In the genomic region with DNA sequence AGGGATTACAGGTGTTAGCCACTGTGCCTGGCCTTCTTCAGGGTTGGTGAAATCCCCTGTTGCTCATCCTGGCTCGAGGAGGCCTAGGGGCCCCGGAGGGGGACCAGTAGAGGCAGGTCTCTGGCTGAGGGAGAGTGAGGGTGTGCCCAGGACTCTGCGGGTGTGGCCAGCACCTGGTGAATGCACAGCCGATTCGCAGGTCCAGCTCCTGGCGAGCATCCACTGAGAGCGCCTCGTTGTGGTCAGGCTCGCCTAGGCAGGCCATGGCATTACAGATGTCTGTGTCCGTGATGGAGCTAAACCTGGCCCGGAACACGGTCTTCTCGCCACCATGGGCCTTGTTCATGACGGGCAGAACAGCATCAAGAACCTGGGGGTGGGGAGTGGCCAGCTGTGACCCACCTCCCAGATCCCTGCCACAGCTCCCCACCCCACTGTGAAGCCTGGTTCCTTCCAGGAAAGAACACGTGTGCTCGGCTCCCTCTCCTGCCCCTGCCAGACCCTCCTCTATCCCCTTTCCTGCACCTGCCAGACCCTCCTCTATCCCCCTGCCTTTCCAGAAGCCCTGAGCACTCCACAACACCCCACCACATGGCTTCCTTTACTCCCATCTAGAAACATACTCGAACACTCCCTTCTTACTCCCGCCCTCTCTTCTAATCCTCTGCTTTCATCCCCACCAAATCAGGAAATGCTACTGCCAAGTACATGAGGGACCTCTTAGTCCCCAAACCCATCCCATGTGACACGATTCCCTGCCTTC, we compare ENCODE assay signal across 1 cellular context.
TF ChIP-seq lines count a peak whose summit lies in the region.

No MANE protein-coding gene starts in this region.

TF ChIP-seq in K562, 482 proteins besides CTCF, POLR2A, EP300 and RAD21 (continues in another document):
- no peak for TF ChIP-seq TAF1 (IDR thresholded peaks at IDR 0.05; ENCODE audit: control insufficient read depth, extremely low read depth, insufficient read depth, low read length, severe bottlenecking)
- no peak for TF ChIP-seq MECOM (CRISPR knock-in tag; IDR thresholded peaks at IDR 0.05)
- TF ChIP-seq XRCC5 (IDR thresholded peaks at IDR 0.05; ENCODE audit: low read depth, low read length) = no peak
- peak; percentile 72 for TF ChIP-seq SETDB1 (IDR thresholded peaks at IDR 0.05; ENCODE audit: low read length)
- peak; percentile 56 for TF ChIP-seq ARHGAP35 (IDR thresholded peaks at IDR 0.05; ENCODE audit: partially characterized antibody)
- TF ChIP-seq WHSC1 (IDR thresholded peaks at IDR 0.05; ENCODE audit: low read length) = peak; percentile 28
- TF ChIP-seq GABPB1 (CRISPR knock-in tag; IDR thresholded peaks at IDR 0.05) = peak; percentile 39; the same call in 1 of the 2 replicates
- no peak for TF ChIP-seq POLR2AphosphoS2 (IDR thresholded peaks at IDR 0.05; ENCODE audit: low read length)
- TF ChIP-seq IRF2 (CRISPR knock-in tag; IDR thresholded peaks at IDR 0.05) = 0 out of 2 replicates have a peak, but pooled peaks have one; percentile 9
- TF ChIP-seq, protein P1, sequence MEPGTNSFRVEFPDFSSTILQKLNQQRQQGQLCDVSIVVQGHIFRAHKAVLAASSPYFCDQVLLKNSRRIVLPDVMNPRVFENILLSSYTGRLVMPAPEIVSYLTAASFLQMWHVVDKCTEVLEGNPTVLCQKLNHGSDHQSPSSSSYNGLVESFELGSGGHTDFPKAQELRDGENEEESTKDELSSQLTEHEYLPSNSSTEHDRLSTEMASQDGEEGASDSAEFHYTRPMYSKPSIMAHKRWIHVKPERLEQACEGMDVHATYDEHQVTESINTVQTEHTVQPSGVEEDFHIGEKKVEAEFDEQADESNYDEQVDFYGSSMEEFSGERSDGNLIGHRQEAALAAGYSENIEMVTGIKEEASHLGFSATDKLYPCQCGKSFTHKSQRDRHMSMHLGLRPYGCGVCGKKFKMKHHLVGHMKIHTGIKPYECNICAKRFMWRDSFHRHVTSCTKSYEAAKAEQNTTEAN (CRISPR knock-in tag; IDR thresholded peaks at IDR 0.05) = no peak
- TF ChIP-seq ILF3 (IDR thresholded peaks at IDR 0.05; ENCODE audit: borderline replicate concordance) = no peak
- TF ChIP-seq, protein P2, sequence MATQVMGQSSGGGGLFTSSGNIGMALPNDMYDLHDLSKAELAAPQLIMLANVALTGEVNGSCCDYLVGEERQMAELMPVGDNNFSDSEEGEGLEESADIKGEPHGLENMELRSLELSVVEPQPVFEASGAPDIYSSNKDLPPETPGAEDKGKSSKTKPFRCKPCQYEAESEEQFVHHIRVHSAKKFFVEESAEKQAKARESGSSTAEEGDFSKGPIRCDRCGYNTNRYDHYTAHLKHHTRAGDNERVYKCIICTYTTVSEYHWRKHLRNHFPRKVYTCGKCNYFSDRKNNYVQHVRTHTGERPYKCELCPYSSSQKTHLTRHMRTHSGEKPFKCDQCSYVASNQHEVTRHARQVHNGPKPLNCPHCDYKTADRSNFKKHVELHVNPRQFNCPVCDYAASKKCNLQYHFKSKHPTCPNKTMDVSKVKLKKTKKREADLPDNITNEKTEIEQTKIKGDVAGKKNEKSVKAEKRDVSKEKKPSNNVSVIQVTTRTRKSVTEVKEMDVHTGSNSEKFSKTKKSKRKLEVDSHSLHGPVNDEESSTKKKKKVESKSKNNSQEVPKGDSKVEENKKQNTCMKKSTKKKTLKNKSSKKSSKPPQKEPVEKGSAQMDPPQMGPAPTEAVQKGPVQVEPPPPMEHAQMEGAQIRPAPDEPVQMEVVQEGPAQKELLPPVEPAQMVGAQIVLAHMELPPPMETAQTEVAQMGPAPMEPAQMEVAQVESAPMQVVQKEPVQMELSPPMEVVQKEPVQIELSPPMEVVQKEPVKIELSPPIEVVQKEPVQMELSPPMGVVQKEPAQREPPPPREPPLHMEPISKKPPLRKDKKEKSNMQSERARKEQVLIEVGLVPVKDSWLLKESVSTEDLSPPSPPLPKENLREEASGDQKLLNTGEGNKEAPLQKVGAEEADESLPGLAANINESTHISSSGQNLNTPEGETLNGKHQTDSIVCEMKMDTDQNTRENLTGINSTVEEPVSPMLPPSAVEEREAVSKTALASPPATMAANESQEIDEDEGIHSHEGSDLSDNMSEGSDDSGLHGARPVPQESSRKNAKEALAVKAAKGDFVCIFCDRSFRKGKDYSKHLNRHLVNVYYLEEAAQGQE (CRISPR knock-in tag; IDR thresholded peaks at IDR 0.05; ENCODE audit: low read depth) = 0 out of 2 replicates have a peak, but pooled peaks have one; percentile 41
- no peak for TF ChIP-seq ZC3H8 (IDR thresholded peaks at IDR 0.05)
- peak; percentile 31 for TF ChIP-seq SNRNP70 (optimal IDR thresholded peaks at IDR 0.05; ENCODE audit: low read depth, low read length)
- TF ChIP-seq, protein P3, sequence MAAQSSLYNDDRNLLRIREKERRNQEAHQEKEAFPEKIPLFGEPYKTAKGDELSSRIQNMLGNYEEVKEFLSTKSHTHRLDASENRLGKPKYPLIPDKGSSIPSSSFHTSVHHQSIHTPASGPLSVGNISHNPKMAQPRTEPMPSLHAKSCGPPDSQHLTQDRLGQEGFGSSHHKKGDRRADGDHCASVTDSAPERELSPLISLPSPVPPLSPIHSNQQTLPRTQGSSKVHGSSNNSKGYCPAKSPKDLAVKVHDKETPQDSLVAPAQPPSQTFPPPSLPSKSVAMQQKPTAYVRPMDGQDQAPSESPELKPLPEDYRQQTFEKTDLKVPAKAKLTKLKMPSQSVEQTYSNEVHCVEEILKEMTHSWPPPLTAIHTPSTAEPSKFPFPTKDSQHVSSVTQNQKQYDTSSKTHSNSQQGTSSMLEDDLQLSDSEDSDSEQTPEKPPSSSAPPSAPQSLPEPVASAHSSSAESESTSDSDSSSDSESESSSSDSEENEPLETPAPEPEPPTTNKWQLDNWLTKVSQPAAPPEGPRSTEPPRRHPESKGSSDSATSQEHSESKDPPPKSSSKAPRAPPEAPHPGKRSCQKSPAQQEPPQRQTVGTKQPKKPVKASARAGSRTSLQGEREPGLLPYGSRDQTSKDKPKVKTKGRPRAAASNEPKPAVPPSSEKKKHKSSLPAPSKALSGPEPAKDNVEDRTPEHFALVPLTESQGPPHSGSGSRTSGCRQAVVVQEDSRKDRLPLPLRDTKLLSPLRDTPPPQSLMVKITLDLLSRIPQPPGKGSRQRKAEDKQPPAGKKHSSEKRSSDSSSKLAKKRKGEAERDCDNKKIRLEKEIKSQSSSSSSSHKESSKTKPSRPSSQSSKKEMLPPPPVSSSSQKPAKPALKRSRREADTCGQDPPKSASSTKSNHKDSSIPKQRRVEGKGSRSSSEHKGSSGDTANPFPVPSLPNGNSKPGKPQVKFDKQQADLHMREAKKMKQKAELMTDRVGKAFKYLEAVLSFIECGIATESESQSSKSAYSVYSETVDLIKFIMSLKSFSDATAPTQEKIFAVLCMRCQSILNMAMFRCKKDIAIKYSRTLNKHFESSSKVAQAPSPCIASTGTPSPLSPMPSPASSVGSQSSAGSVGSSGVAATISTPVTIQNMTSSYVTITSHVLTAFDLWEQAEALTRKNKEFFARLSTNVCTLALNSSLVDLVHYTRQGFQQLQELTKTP (IDR thresholded peaks at IDR 0.05; ENCODE audit: low read depth in 1 of 2, partially characterized antibody in 2 of 2) = no peak
- no peak for TF ChIP-seq ZNF347 (CRISPR knock-in tag; IDR thresholded peaks at IDR 0.05; ENCODE audit: low read depth)
- peak; percentile 73; the same call in 1 of the 2 replicates for TF ChIP-seq OTX1 (CRISPR knock-in tag; IDR thresholded peaks at IDR 0.05)
- 0 out of 2 replicates have a peak, but pooled peaks have one; percentile 7 for TF ChIP-seq MAFK (IDR thresholded peaks at IDR 0.05; ENCODE audit: low read length)
- peak; percentile 87; the same call in 1 of the 2 replicates for TF ChIP-seq ELF4 (CRISPR knock-in tag; IDR thresholded peaks at IDR 0.05)
- no peak for TF ChIP-seq U2AF2 (optimal IDR thresholded peaks at IDR 0.05; ENCODE audit: low read depth, low read length)
- TF ChIP-seq JUND (IDR thresholded peaks at IDR 0.05; ENCODE audit: borderline replicate concordance, low read depth, low read length) = no peak
- no peak for TF ChIP-seq JUND (tag; IDR thresholded peaks at IDR 0.05; ENCODE audit: borderline replicate concordance, low read depth, low read length)
- TF ChIP-seq, protein P4, sequence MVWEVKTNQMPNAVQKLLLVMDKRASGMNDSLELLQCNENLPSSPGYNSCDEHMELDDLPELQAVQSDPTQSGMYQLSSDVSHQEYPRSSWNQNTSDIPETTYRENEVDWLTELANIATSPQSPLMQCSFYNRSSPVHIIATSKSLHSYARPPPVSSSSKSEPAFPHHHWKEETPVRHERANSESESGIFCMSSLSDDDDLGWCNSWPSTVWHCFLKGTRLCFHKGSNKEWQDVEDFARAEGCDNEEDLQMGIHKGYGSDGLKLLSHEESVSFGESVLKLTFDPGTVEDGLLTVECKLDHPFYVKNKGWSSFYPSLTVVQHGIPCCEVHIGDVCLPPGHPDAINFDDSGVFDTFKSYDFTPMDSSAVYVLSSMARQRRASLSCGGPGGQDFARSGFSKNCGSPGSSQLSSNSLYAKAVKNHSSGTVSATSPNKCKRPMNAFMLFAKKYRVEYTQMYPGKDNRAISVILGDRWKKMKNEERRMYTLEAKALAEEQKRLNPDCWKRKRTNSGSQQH (CRISPR knock-in tag; IDR thresholded peaks at IDR 0.05) = peak; percentile 96
- no peak for TF ChIP-seq ETV6 (IDR thresholded peaks at IDR 0.05; ENCODE audit: borderline replicate concordance in 1 of 2, low read depth in 2 of 2, low read length in 1 of 2)
- TF ChIP-seq ETV6 (CRISPR knock-in tag; IDR thresholded peaks at IDR 0.05; ENCODE audit: borderline replicate concordance) = no peak
- TF ChIP-seq, protein P5, sequence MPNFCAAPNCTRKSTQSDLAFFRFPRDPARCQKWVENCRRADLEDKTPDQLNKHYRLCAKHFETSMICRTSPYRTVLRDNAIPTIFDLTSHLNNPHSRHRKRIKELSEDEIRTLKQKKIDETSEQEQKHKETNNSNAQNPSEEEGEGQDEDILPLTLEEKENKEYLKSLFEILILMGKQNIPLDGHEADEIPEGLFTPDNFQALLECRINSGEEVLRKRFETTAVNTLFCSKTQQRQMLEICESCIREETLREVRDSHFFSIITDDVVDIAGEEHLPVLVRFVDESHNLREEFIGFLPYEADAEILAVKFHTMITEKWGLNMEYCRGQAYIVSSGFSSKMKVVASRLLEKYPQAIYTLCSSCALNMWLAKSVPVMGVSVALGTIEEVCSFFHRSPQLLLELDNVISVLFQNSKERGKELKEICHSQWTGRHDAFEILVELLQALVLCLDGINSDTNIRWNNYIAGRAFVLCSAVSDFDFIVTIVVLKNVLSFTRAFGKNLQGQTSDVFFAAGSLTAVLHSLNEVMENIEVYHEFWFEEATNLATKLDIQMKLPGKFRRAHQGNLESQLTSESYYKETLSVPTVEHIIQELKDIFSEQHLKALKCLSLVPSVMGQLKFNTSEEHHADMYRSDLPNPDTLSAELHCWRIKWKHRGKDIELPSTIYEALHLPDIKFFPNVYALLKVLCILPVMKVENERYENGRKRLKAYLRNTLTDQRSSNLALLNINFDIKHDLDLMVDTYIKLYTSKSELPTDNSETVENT (CRISPR knock-in tag; IDR thresholded peaks at IDR 0.05) = peak; percentile 34
- peak; percentile 74 for TF ChIP-seq POLR2B (IDR thresholded peaks at IDR 0.05; ENCODE audit: low read depth, partially characterized antibody)
- TF ChIP-seq, protein P6, sequence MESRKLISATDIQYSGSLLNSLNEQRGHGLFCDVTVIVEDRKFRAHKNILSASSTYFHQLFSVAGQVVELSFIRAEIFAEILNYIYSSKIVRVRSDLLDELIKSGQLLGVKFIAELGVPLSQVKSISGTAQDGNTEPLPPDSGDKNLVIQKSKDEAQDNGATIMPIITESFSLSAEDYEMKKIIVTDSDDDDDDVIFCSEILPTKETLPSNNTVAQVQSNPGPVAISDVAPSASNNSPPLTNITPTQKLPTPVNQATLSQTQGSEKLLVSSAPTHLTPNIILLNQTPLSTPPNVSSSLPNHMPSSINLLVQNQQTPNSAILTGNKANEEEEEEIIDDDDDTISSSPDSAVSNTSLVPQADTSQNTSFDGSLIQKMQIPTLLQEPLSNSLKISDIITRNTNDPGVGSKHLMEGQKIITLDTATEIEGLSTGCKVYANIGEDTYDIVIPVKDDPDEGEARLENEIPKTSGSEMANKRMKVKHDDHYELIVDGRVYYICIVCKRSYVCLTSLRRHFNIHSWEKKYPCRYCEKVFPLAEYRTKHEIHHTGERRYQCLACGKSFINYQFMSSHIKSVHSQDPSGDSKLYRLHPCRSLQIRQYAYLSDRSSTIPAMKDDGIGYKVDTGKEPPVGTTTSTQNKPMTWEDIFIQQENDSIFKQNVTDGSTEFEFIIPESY (CRISPR knock-in tag; IDR thresholded peaks at IDR 0.05) = no peak
- no peak for TF ChIP-seq PCBP1 (IDR thresholded peaks at IDR 0.05; ENCODE audit: low read depth, low read length, poor library complexity, severe bottlenecking)
- TF ChIP-seq, protein P7, sequence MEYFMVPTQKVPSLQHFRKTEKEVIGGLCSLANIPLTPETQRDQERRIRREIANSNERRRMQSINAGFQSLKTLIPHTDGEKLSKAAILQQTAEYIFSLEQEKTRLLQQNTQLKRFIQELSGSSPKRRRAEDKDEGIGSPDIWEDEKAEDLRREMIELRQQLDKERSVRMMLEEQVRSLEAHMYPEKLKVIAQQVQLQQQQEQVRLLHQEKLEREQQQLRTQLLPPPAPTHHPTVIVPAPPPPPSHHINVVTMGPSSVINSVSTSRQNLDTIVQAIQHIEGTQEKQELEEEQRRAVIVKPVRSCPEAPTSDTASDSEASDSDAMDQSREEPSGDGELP (CRISPR knock-in tag; IDR thresholded peaks at IDR 0.05; ENCODE audit: borderline replicate concordance) = peak; percentile 54; the same call in 1 of the 2 replicates
- 0 out of 2 replicates have a peak, but pooled peaks have one; percentile 29 for TF ChIP-seq NR3C1 (CRISPR knock-in tag; IDR thresholded peaks at IDR 0.05)
- no peak for TF ChIP-seq FUS (optimal IDR thresholded peaks at IDR 0.05; ENCODE audit: low read depth, low read length)
- TF ChIP-seq ZNF263 (CRISPR knock-in tag; IDR thresholded peaks at IDR 0.05; ENCODE audit: borderline replicate concordance) = 0 out of 2 replicates have a peak, but pooled peaks have one; percentile 42
- TF ChIP-seq HDAC8 (tag; IDR thresholded peaks at IDR 0.05) = no peak
- TF ChIP-seq, protein P8, sequence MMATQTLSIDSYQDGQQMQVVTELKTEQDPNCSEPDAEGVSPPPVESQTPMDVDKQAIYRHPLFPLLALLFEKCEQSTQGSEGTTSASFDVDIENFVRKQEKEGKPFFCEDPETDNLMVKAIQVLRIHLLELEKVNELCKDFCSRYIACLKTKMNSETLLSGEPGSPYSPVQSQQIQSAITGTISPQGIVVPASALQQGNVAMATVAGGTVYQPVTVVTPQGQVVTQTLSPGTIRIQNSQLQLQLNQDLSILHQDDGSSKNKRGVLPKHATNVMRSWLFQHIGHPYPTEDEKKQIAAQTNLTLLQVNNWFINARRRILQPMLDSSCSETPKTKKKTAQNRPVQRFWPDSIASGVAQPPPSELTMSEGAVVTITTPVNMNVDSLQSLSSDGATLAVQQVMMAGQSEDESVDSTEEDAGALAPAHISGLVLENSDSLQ (IDR thresholded peaks at IDR 0.05) = no peak
- TF ChIP-seq, protein P9, sequence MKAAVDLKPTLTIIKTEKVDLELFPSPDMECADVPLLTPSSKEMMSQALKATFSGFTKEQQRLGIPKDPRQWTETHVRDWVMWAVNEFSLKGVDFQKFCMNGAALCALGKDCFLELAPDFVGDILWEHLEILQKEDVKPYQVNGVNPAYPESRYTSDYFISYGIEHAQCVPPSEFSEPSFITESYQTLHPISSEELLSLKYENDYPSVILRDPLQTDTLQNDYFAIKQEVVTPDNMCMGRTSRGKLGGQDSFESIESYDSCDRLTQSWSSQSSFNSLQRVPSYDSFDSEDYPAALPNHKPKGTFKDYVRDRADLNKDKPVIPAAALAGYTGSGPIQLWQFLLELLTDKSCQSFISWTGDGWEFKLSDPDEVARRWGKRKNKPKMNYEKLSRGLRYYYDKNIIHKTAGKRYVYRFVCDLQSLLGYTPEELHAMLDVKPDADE (conservative IDR thresholded peaks at IDR 0.05; ENCODE audit: control insufficient read depth, low read depth, low read length) = peak; percentile 73; the same call in 1 of the 2 replicates
- 0 out of 2 replicates have a peak, but pooled peaks have one; percentile 29 for TF ChIP-seq POLR2AphosphoS5 (IDR thresholded peaks at IDR 0.05; ENCODE audit: control insufficient read depth, insufficient read depth, low read depth, low read length)
- TF ChIP-seq KHSRP (IDR thresholded peaks at IDR 0.05) = no peak
